ENCODE assay signal across 1 cellular context in the genomic region with DNA sequence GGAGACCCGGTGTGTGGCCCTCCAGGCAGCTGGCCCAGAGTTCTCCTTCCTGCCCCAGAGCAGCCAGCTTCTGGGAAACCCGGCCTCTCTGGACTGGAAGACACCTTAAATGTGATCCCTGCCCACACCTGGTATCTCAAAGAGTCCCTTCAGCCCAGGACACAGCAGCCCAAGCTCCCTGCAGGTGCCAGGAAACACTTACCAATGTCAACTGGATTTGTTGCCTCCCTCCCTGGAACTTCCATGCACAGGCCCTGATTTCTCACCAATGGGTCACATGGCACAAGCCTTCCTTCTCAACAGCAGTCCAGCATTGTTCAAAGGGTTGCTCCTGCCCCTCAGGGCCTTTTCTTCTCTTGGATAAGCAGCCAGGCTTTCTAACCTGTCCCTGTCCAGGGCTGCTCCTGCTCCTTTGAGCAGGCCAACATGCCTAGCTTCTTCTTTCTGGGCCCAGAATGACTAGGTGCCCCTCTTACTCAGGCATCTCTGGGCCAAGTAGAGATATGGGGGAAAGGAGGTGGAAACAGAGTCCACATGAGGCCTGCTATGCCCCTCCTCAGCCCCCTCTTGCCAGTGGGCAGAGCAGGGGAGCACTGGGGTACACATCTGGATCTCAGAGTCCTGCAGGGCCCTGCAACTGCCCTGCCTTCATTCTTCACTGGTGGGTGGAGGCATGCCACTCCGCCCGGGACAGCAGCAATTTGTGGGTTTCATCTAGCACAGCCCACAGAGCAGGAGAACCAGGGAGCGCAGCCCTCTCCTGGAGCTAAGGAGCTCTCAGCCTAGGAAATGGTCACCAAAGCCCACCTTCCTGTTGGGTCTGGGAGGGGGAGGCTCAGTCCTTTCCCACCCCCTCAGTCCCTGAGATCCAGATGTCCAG.
TF ChIP-seq lines count a peak whose summit lies in the region.

No MANE protein-coding gene starts in this region.

TF ChIP-seq in endothelial cell of umbilical vein, 7 proteins besides CTCF, POLR2A, EP300 and RAD21:
- TF ChIP-seq JUN (IDR thresholded peaks at IDR 0.05; ENCODE audit: borderline replicate concordance, insufficient read depth, insufficient read length, low read depth) (no peak), GATA2 (IDR thresholded peaks at IDR 0.05; ENCODE audit: insufficient read depth, insufficient read length, low read depth, low read length) (no peak), EZH2 (IDR thresholded peaks at IDR 0.05; ENCODE audit: borderline replicate concordance, low read depth, low read length, severe bottlenecking) (no peak), POLR2AphosphoS5 (IDR thresholded peaks at IDR 0.05; ENCODE audit: insufficient read depth, low read depth, low read length) (no peak), MAX (IDR thresholded peaks at IDR 0.05; ENCODE audit: insufficient read depth, insufficient read length) (no peak), FOS (IDR thresholded peaks at IDR 0.05; ENCODE audit: borderline replicate concordance, insufficient read depth, low read length) (no peak), MYC (IDR thresholded peaks at IDR 0.05; ENCODE audit: low read depth, low read length) (no peak)
